ENCODE assay signal across 23 cellular contexts in genomic region chr22:49718396-49718795, GRCh38.
"Had no signal": no experiment of that assay in that cellular context is flagged by ENCODE, and none has a peak within 500 bp of the region (broad histone marks: within the 10 kb centered on the region; RNA-seq: fewer than 3 reads in every experiment).

No MANE protein-coding gene starts in this region.

- H3K36me3 ChIP-seq: colonic mucosa, esophagus squamous epithelium, heart right ventricle, sigmoid colon, stomach, thyroid gland had no signal

- DNase-seq: colonic mucosa; effector memory CD4-positive, alpha-beta T cell; erythroblast; esophagus squamous epithelium; glutamatergic neuron; heart right ventricle; hippocampal formation; mucosa of descending colon; naive B cell; psoas muscle; right cardiac atrium; sigmoid colon; stimulated activated CD4-positive, alpha-beta T cell treated with anti-CD3 and anti-CD28 coated beads, Interleukin-2, amount 100 ng/mL, for 24 hours; stimulated activated CD4-positive, alpha-beta T cell treated with anti-CD3 and anti-CD28 coated beads, Interleukin-4, amount 100 ng/mL, for 24 hours; stimulated activated naive CD4-positive, alpha-beta T cell treated with Interleukin-2 at 50 U/mL for 16 hours; thyroid gland; trophoblast cell had no signal

- ATAC-seq: heart right ventricle; mucosa of descending colon; natural killer cell treated with Interleukin-12 subunit alpha and Interleukin-12 subunit beta and Interleukin-15 and Interleukin-18, amount 100 ng/mL, for 72 hours; psoas muscle; right cardiac atrium; stimulated activated effector memory CD8-positive, alpha-beta T cell treated with anti-CD3 and anti-CD28 coated beads, Interleukin-12 subunit alpha, Interleukin-12 subunit beta, amount 100 ng/mL, for 72 hours had no signal

- H3K27me3 ChIP-seq: colonic mucosa, thyroid gland had no signal

- FAIRE-seq: endometrium, islet of Langerhans had no signal

- H3K4me3 ChIP-seq: colonic mucosa, esophagus squamous epithelium, heart right ventricle, lung, mucosa of descending colon, psoas muscle, sigmoid colon, stomach, thyroid gland had no signal

- H3K9me3 ChIP-seq: colonic mucosa, esophagus squamous epithelium, heart right ventricle, mucosa of descending colon, psoas muscle, sigmoid colon, stomach, thyroid gland had no signal

- H3K4me1 ChIP-seq: colonic mucosa, esophagus squamous epithelium, heart right ventricle, psoas muscle, sigmoid colon, stomach, thyroid gland had no signal

- H3K27ac ChIP-seq: colonic mucosa, esophagus squamous epithelium, heart right ventricle, psoas muscle, sigmoid colon, stomach, thyroid gland had no signal
